ENCODE assay signal across 8 cellular contexts in the genomic region with DNA sequence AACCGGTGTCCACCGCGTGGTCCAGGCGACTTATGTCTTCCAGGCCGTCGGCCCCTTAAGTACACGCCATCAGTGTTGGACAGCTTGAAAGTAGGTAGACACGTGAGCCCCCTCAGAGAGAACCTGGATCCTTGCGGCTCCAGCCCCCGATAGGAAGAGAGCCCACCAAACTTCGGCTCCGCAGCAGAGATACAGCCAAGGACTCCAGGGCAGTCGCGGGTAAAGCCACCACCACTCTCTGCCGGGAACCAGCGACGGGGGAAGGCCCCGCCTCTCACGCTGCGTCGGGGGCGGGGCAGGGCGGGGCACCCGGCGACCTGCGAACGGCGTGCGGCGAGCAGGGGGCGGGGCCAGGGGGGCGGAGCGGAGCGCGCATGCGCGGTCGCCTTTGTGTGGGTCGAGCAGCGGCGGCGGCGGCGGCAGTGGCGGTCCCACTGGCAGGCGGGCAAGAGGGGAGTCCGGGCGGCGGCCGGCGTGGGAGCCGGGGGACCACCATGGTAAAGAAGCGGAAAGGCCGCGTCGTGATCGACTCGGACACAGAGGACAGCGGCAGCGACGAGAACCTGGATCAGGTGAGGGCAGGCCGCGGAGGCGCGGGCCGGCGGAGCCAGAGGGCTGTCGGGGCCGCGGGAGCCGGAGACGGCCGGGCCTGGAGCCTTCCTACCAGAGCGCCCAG. TPM values are rescaled to one million over a fixed set of nuclear protein-coding genes. Genes with fewer than 3 reads are reported as not detected.
DNase-seq lines count a peak whose midpoint lies in the region; ATAC-seq and TF ChIP-seq lines count a peak whose summit lies in the region.

A gene (plus strand): TSS at position 354 of the 676 bp plus-strand sequence. CDS start 21 bp downstream, at position 375.

- H3K36me3 Mint-ChIP-seq in activated CD4-positive, alpha-beta T cell treated with anti-CD3 and anti-CD28 coated beads, Interleukin-2, amount 10 ng/mL, durations not matched to agents 24 days and 14 days (ENCODE audit: low read depth) = peaks cover 13% of the 10 kb centered on the region

- H3K36me3 ChIP-seq in colonic mucosa = no peaks in the 10 kb centered on the region

- H3K27ac Mint-ChIP-seq in activated CD4-positive, alpha-beta T cell treated with anti-CD3 and anti-CD28 coated beads, Interleukin-2, amount 10 ng/mL, durations not matched to agents 24 days and 14 days = peak within 1 kb of the TSS; percentile 97

- H3K27me3 Mint-ChIP-seq in activated CD4-positive, alpha-beta T cell treated with anti-CD3 and anti-CD28 coated beads, Interleukin-2, amount 10 ng/mL, durations not matched to agents 24 days and 14 days = no peaks in the 10 kb centered on the region

- intact Hi-C loops in activated CD4-positive, alpha-beta T cell treated with anti-CD3 and anti-CD28 coated beads, Interleukin-2, amount 10 ng/mL, durations not matched to agents 24 days and 14 days (cut with micrococcal nuclease) = loop anchor here (1.0 to 2.0 kb wide), 3 partner anchors 14 to 186 kb away; a partner anchor contains a TSS
- intact Hi-C loops in colonic mucosa (cut with DNase I) (no loop called here), left colon (cut with DNase I, micrococcal nuclease) (no loop called here)

- no peaks in the 10 kb centered on the region for H3K27me3 ChIP-seq in colonic mucosa

- peaks cover 37% of the 10 kb centered on the region for H3K4me1 Mint-ChIP-seq in activated CD4-positive, alpha-beta T cell treated with anti-CD3 and anti-CD28 coated beads, Interleukin-2, amount 10 ng/mL, durations not matched to agents 24 days and 14 days

- TF ChIP-seq CTCF in colonic mucosa (IDR thresholded peaks at IDR 0.05) = no peak

- TF ChIP-seq POLR2A in GM19193 (IDR thresholded peaks at IDR 0.05; ENCODE audit: extremely low read depth, insufficient read depth, insufficient read length) = peak; percentile 83

- H3K9me3 Mint-ChIP-seq in activated CD4-positive, alpha-beta T cell treated with anti-CD3 and anti-CD28 coated beads, Interleukin-2, amount 10 ng/mL, durations not matched to agents 24 days and 14 days = no peaks in the 10 kb centered on the region

- H3K4me3 ChIP-seq in colonic mucosa = peak within 1 kb of the TSS; percentile 97

- H3K27ac ChIP-seq in colonic mucosa = peak within 1 kb of the TSS; percentile 82

- DNase-seq in AML-193 (lab: John Stamatoyannopoulos, UW) (peak; percentile 77 to 79), NCI-H526 treated with DMSO at 0.1 percent for 48 hours (lab: John Stamatoyannopoulos, UW) (peak; percentile 80), colonic mucosa (peak; percentile 96), left colon (peak; percentile 93 to 98)
- DNase-seq in activated CD4-positive, alpha-beta T cell treated with anti-CD3 and anti-CD28 coated beads, Interleukin-2, amount 10 ng/mL, durations not matched to agents 24 days and 14 days = peak; percentile 100
- peak; percentile 98 to 99 for DNase-seq in stimulated activated CD4-positive, alpha-beta T cell treated with anti-CD3 and anti-CD28 coated beads, Interleukin-1b, Interleukin-23, amount 100 ng/mL, for 4 hours (ENCODE audit: low read depth in 2 of 2)

- peak within 1 kb of the TSS; percentile 95 to 98 for H3K9ac ChIP-seq in colonic mucosa (ENCODE audit: low read depth in 2 of 2, low read length in 2 of 2)

- peak within 1 kb of the TSS; percentile 100 for H3K4me3 Mint-ChIP-seq in activated CD4-positive, alpha-beta T cell treated with anti-CD3 and anti-CD28 coated beads, Interleukin-2, amount 10 ng/mL, durations not matched to agents 24 days and 14 days

- H3K9me3 ChIP-seq in colonic mucosa = no peaks in the 10 kb centered on the region

- no peaks in the 10 kb centered on the region for H3K4me1 ChIP-seq in colonic mucosa

- peak; percentile 87 for ATAC-seq in HG03432 (IDR thresholded peaks at IDR 0.05; ENCODE audit: unreplicated experiment)
- ATAC-seq in left colon = peak; percentile 96

RNA-seq across cellular contexts. Expression of the gene that starts here (rescaled TPM):
- total RNA-seq in activated CD4-positive, alpha-beta T cell treated with anti-CD3 and anti-CD28 coated beads, Interleukin-2, amount 10 ng/mL, durations not matched to agents 24 days and 14 days = 36.6 and 38.1 TPM in 2 replicates
- total RNA-seq in colonic mucosa = 10 to 100 TPM; 21.0 to 28.7 TPM
- total RNA-seq in left colon = 10 to 100 TPM; 28.8 to 32.7 TPM

Comparison
In these comparisons a context has a peak if more than half of its experiments do, and no peak if none do; other contexts are left out.
1. Peak in every context shown above with its lines: DNase-seq, ATAC-seq, H3K4me3 ChIP-seq and H3K27ac ChIP-seq.